In the genomic region with DNA sequence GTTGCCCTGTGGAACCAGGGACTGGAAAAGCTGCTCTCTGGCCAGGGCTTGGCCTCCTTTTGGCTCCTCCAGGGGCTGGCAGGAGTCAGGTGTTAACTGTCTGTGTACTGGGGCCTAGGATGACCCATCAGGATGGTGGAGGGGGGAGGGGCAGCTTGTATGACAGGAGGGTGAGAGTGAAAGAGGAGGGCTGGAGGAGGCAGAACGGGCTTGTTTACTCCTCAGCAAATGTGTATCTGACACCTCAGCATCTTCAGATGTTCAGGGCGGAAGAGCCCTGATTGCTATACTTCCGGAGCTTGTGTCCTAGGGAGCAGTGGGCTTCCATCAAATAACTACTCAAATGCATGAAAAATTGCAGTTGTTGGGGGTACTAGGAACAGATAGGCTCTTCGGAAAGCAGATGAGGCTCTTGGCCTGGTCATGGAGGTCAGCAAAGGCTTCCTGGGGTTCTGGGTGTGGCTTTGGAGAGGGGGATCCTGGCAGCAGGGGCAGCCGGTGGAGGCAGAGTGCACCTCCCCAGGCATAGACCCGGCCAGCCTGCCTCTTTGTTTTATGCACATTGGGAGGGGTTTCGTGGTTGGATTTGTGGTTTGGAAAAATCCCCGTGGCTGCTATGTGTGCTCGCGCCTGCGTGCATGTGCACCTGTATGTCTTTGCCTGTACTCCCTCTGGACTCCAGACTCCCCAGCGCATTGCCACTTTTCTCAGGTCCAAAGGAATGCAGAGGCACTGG, we compare ENCODE assay signal across 8 cellular contexts. TPM values are rescaled to one million over a fixed set of nuclear protein-coding genes. Genes with fewer than 3 reads are reported as not detected.
DNase-seq lines count a peak whose midpoint lies in the region; ATAC-seq and TF ChIP-seq lines count a peak whose summit lies in the region.

No MANE protein-coding gene starts in this region.

- H3K27me3 Mint-ChIP-seq in CD14-positive monocyte (ENCODE audit: low read depth in 3 of 3), result peaks cover 0 to under 1% (median 0%) of the 10 kb centered on the region in 3 donors

- no peaks in the 10 kb centered on the region for H3K27me3 ChIP-seq in layer of hippocampus (ENCODE audit: control insufficient read depth, insufficient read depth, low read length)

- no peak for TF ChIP-seq CTCF in CD14-positive monocyte (IDR thresholded peaks at IDR 0.05)

- peak; percentile 39 for ATAC-seq in GM19023 (IDR thresholded peaks at IDR 0.05; ENCODE audit: unreplicated experiment)
- peak; percentile 47 for ATAC-seq in HG03439 (IDR thresholded peaks at IDR 0.05; ENCODE audit: unreplicated experiment)

- H3K4me3 Mint-ChIP-seq in CD14-positive monocyte, result no peak overlapping the region

- peak overlapping the region in 2 of 7 donors; percentile 33 to 46 for H3K27ac Mint-ChIP-seq in CD14-positive monocyte

- H3K36me3 Mint-ChIP-seq in CD14-positive monocyte, result peaks cover 58 to 73% of the 10 kb centered on the region in 2 donors

- intact Hi-C loops in CD14-positive monocyte (cut with micrococcal nuclease), result no loop called here

- peak overlapping the region; percentile 73 for H3K27ac ChIP-seq in layer of hippocampus (ENCODE audit: low read depth, low read length)

- peaks cover 19% of the 10 kb centered on the region for H3K4me1 Mint-ChIP-seq in CD14-positive monocyte

- H3K9me3 Mint-ChIP-seq in CD14-positive monocyte, result peaks cover 0 to 3% (median 0%) of the 10 kb centered on the region in 7 donors

- peak; percentile 73 for DNase-seq in activated CD8-positive, alpha-beta memory T cell treated with anti-CD3 and anti-CD28 coated beads, Interleukin-2, amount 50 U/mL, for 48 hours
- DNase-seq in stimulated activated naive CD4-positive, alpha-beta T cell treated with Interleukin-2 at 50 U/mL for 16 hours (lab: John Stamatoyannopoulos, UW), result peak; percentile 67
- DNase-seq in NCI-H2196 treated with DMSO at 0.1 percent for 48 hours (lab: John Stamatoyannopoulos, UW; ENCODE audit: unreplicated experiment) (no peak), H4 (ENCODE audit: low spot score) (no peak), CD14-positive monocyte (ENCODE audit: low spot score) (no peak)

RNA-seq across cellular contexts. Expression of a gene that starts 31.2 kb away (rescaled TPM):
- 6.7 and 15.7 TPM in 2 replicates for total RNA-seq in H4 (2014; rRNA removed; shearing (Covaris generic))
- polyA plus RNA-seq in CD14-positive monocyte, result 10 to 100 TPM; 43.0 to 89.0 TPM

Comparison
In these comparisons a context has a peak if more than half of its experiments do, and no peak if none do; other contexts are left out.
1. DNase-seq: peak in activated CD8-positive, alpha-beta memory T cell treated with anti-CD3 and anti-CD28 coated beads, Interleukin-2, amount 50 U/mL, for 48 hours (single experiment) and stimulated activated naive CD4-positive, alpha-beta T cell treated with Interleukin-2 at 50 U/mL for 16 hours (single experiment); none in NCI-H2196 treated with DMSO at 0.1 percent for 48 hours (single experiment), H4 (single experiment) and CD14-positive monocyte (single experiment).